In the genomic region with DNA sequence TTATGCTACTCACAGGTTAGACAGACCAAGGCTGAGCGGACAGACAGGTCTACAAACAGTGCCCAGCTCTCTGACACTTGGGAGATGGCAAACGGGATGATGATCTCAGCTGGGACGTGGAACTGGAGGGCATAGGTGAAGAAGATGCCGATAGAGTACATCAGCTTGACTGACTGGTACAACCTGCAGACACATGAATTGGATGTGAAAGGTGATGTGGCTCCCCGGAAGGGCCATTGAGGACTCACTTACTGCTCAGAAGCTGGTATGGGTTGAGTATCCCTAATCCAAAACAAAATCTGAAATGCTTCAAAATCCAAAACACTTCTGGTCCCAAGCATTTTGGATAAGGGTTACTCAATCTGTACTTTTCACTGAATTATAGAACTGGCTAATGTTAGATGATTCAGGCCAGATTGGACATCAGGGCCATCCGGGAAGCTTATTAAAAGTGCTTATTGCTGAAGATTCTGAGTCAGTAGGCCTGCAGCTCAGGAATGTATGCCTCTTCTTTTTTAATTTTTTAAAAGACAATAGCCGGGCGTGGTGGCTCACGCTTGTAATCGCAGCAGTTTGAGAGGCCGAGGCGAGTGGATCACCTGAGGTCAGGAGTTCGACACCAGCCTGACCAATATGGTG, we compare ENCODE assay signal across 33 cellular contexts. TPM values are rescaled to one million over a fixed set of nuclear protein-coding genes. Genes with fewer than 3 reads are reported as not detected.
"Had no signal": no experiment of that assay in that cellular context is flagged by ENCODE, and none has a peak within 500 bp of the region (broad histone marks: within the 10 kb centered on the region; RNA-seq: fewer than 3 reads in every experiment).

No MANE protein-coding gene starts in this region.

- DNase-seq: activated B cell treated with CpG ODN at 0.5 μM for 24 hours; activated CD4-positive, alpha-beta T cell treated with anti-CD3 and anti-CD28 coated beads for 48 hours; activated CD4-positive, alpha-beta T cell treated with anti-CD3 and anti-CD28 coated beads, Interleukin-2, amount 50 U/mL, for 1 hour; activated CD4-positive, alpha-beta T cell treated with anti-CD3 and anti-CD28 coated beads, Interleukin-2, amount 50 U/mL, for 48 hours; activated CD8-positive, alpha-beta memory T cell treated with anti-CD3 and anti-CD28 coated beads for 24 hours; activated CD8-positive, alpha-beta T cell treated with anti-CD3 and anti-CD28 coated beads for 36 hours; activated effector memory CD4-positive, alpha-beta T cell treated with Interleukin-2 at 50 U/mL for 16 hours; activated gamma-delta T cell treated with Interleukin-2 at 50 U/mL for 16 hours; activated naive CD4-positive, alpha-beta T cell treated with anti-CD3 and anti-CD28 coated beads, Interleukin-2, amount 50 U/mL, for 16 hours; activated naive CD4-positive, alpha-beta T cell treated with Interleukin-2 at 50 U/mL for 16 hours; activated T-cell treated with anti-CD3 and anti-CD28 coated beads, Interleukin-2, amount 50 U/mL, for 4 hours; amniotic stem cell; anterior cingulate cortex; brain microvascular endothelial cell; caudate nucleus; cortex of kidney; dermis blood vessel endothelial cell; effector CD4-positive, alpha-beta T cell; foreskin keratinocyte; gastrocnemius medialis; glutamatergic neuron; heart left ventricle; T1000; WERI-Rb-1 had no signal

- H3K4me3 ChIP-seq: gastrocnemius medialis, heart left ventricle had no signal

- H3K27me3 ChIP-seq: brain microvascular endothelial cell, foreskin keratinocyte, gastrocnemius medialis, heart left ventricle had no signal

- H3K27ac ChIP-seq: brain microvascular endothelial cell, epithelial cell of prostate, foreskin keratinocyte, gastrocnemius medialis, heart left ventricle, WERI-Rb-1 had no signal

- H3K36me3 ChIP-seq: brain microvascular endothelial cell, gastrocnemius medialis, heart left ventricle, WERI-Rb-1 had no signal

- FAIRE-seq: astrocyte, colon, endometrium, endothelial cell of umbilical vein had no signal

- H3K4me1 ChIP-seq: foreskin keratinocyte, heart left ventricle had no signal

- H3K9me3 ChIP-seq: gastrocnemius medialis, heart left ventricle had no signal

RNA-seq across cellular contexts. Expression of gene SLC36A3, which starts 22.4 kb away (rescaled TPM):
- total RNA-seq: activated B cell treated with CpG ODN at 0.5 μM for 24 hours; activated CD8-positive, alpha-beta T cell treated with anti-CD3 and anti-CD28 coated beads for 36 hours; activated T-cell treated with anti-CD3 and anti-CD28 coated beads, Interleukin-2, amount 50 U/mL, for 4 hours; activated T-helper 17 cell treated with anti-CD3 and anti-CD28 coated beads, Interleukin-2, amount 50 U/mL, for 72 hours; astrocyte; chondrocyte; dermis blood vessel endothelial cell; endothelial cell of umbilical vein; foreskin keratinocyte; gastrocnemius medialis; heart left ventricle had no signal
- polyA plus RNA-seq: adipose tissue, endothelial cell of umbilical vein, esophagus, foreskin keratinocyte, heart left ventricle had no signal
